23 cellular contexts compared by ENCODE assay signal in the genomic region with DNA sequence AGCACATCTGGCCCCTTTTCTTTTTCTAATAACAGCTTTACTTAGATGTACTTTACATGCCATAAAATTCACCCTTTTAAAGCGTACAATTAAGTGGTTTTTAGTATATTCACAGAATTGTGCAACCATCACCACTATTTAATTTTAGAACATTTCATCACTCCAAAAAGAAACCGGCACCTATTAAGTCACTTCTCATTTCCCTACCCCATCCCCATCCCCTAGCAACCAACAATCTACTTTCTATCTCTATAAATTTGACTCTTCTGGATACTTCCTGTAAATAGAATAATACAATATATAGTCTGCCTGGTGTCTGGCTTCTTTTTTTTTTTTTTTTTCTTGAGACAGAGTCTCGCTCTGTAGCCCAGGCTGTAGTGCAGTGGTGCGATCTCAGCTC. TPM values are rescaled to one million over a fixed set of nuclear protein-coding genes. Genes with fewer than 3 reads are reported as not detected.
DNase-seq lines count a peak whose midpoint lies in the region; ATAC-seq lines count a peak whose summit lies in the region.
"Had no signal": no experiment of that assay in that cellular context is flagged by ENCODE, and none has a peak within 500 bp of the region (broad histone marks: within the 10 kb centered on the region; RNA-seq: fewer than 3 reads in every experiment).

No MANE protein-coding gene starts in this region.

- H3K36me3 Mint-ChIP-seq in naive B cell = no peaks in the 10 kb centered on the region
- H3K36me3 Mint-ChIP-seq: activated naive CD4-positive, alpha-beta T cell treated with anti-CD3 and anti-CD28 coated beads, Interleukin-2, amount 50 U/mL, for 72 hours had no signal

- peak overlapping the region in 1 of 8 donors; percentile 67 for H3K4me3 Mint-ChIP-seq in naive B cell
- H3K4me3 Mint-ChIP-seq: activated CD4-positive, alpha-beta T cell treated with anti-CD3 and anti-CD28 coated beads for 36 hours; activated T-cell treated with anti-CD3 and anti-CD28 coated beads, Interleukin-2, amount 50 U/mL, for 72 hours; nephron progenitor cell had no signal

- intact Hi-C loops in cardiac septum (cut with DNase I) = no loop called here

- H3K9me3 Mint-ChIP-seq in naive B cell = no peaks in the 10 kb centered on the region
- H3K9me3 Mint-ChIP-seq: activated naive CD4-positive, alpha-beta T cell treated with anti-CD3 and anti-CD28 coated beads, Interleukin-2, amount 50 U/mL, for 72 hours; activated T-cell treated with anti-CD3 and anti-CD28 coated beads, Interleukin-2, amount 50 U/mL, for 72 hours; nephron progenitor cell had no signal

- peaks cover 0 to 2% (median 0%) of the 10 kb centered on the region in 3 donors for H3K4me1 Mint-ChIP-seq in naive B cell
- H3K4me1 Mint-ChIP-seq: activated CD4-positive, alpha-beta T cell treated with anti-CD3 and anti-CD28 coated beads for 36 hours had no signal

- H3K27me3 Mint-ChIP-seq in naive B cell = no peaks in the 10 kb centered on the region
- H3K27me3 Mint-ChIP-seq: activated CD4-positive, alpha-beta T cell treated with anti-CD3 and anti-CD28 coated beads for 36 hours had no signal

- ATAC-seq in naive B cell (ENCODE audit: low read depth in 2 of 2) = peak; percentile 64 to 78
- ATAC-seq in HG03521 (IDR thresholded peaks at IDR 0.05; ENCODE audit: unreplicated experiment) = no peak
- ATAC-seq in HG03039 (IDR thresholded peaks at IDR 0.05; ENCODE audit: unreplicated experiment) = no peak
- ATAC-seq: activated CD4-positive, alpha-beta T cell treated with anti-CD3 and anti-CD28 coated beads for 36 hours; activated naive CD4-positive, alpha-beta T cell treated with anti-CD3 and anti-CD28 coated beads, Interleukin-2, amount 50 U/mL, for 72 hours; activated T-cell treated with anti-CD3 and anti-CD28 coated beads, Interleukin-2, amount 50 U/mL, for 72 hours; left lobe of liver had no signal

- peak overlapping the region in 1 of 6 donors; percentile 60 for H3K27ac Mint-ChIP-seq in naive B cell
- H3K27ac Mint-ChIP-seq: activated CD4-positive, alpha-beta T cell treated with anti-CD3 and anti-CD28 coated beads for 36 hours; activated naive CD4-positive, alpha-beta T cell treated with anti-CD3 and anti-CD28 coated beads, Interleukin-2, amount 50 U/mL, for 72 hours; activated T-cell treated with anti-CD3 and anti-CD28 coated beads, Interleukin-2, amount 50 U/mL, for 72 hours; nephron progenitor cell had no signal

- DNase-seq in HCEC 1CT (peak; percentile 19), NOMO-1 (lab: John Stamatoyannopoulos, UW; ENCODE audit: unreplicated experiment in 2 of 2) (peak; percentile 95 to 97), amniotic epithelial cell (ENCODE audit: low read depth) (peak; percentile 41), naive B cell (peak; percentile 10), NCI-H2029 treated with DMSO at 0.1 percent for 48 hours (lab: John Stamatoyannopoulos, UW) (no peak), cardiac septum (ENCODE audit: low spot score) (no peak)
- DNase-seq: activated CD4-positive, alpha-beta T cell treated with anti-CD3 and anti-CD28 coated beads for 36 hours; activated T-cell treated with anti-CD3 and anti-CD28 coated beads, Interleukin-2, amount 50 U/mL, for 72 hours; DMS53; esophagus squamous epithelium; GF-D8; midbrain; NCI-H526 treated with DMSO at 0.1 percent for 48 hours; nephron progenitor cell; right lobe of liver; Right ventricle myocardium superior; stimulated activated CD4-positive, alpha-beta T cell treated with anti-CD3 and anti-CD28 coated beads, Interleukin-15, amount 100 ng/mL, for 24 hours; stomach had no signal

RNA-seq across cellular contexts. Expression of a gene that starts 59.5 kb away (rescaled TPM):
- polyA plus RNA-seq in naive B cell (ENCODE audit: low read depth in 6 of 6) = 1 to 10 TPM in 4 of 6 donors, under 1 TPM in 2; 0.23 to 3.6 (median 2.0) TPM
- total RNA-seq in cardiac septum = 195 TPM
- total RNA-seq: T-helper 1 cell treated with Interleukin-12 subunit alpha and Interleukin-12 subunit beta and Interleukin-4 antibody, amounts not matched to agents 30 ng/mL and 1 ng/mL, for 36 hours had no signal

Comparison
In these comparisons a context has a peak if more than half of its experiments do, and no peak if none do; other contexts are left out.
1. DNase-seq: peak in HCEC 1CT (single experiment), NOMO-1 (2 of 2), amniotic epithelial cell (single experiment) and naive B cell (single experiment); none in NCI-H2029 treated with DMSO at 0.1 percent for 48 hours (single experiment) and cardiac septum (single experiment).
2. ATAC-seq: peak in naive B cell (2 of 2); none in HG03521 (single experiment) and HG03039 (single experiment).